28 cellular contexts compared by ENCODE assay signal in the genomic region with DNA sequence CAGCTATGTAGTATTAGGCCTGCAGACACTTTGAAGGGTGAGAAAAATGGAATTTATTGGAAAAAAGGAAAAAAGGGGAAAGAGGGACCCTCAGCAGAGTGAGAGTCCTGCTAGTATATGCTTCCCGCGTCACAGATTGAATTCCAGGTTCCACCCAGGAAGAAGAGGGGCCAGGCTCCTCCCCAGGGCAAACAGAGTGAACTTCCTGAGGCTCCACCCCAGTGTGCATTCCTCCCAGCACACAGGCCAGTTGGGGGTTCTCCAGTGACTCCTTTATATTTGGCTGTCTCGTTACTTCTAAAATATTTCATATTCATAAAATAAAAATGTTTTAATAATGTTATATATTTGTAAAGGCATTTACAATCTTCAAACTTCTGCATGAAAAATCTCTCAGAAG.
"Had no signal": no experiment of that assay in that cellular context is flagged by ENCODE, and none has a peak within 500 bp of the region (broad histone marks: within the 10 kb centered on the region; RNA-seq: fewer than 3 reads in every experiment).

No MANE protein-coding gene starts in this region.

- H3K4me1 Mint-ChIP-seq: stimulated activated memory B cell treated with anti-CD40 and anti-IgM and Interleukin-4, amounts not matched to agents 10 μg/mL and 1 μg/mL and 100 μg/mL, for 72 hours had no signal

- H3K4me1 ChIP-seq: gastroesophageal sphincter, parathyroid adenoma, psoas muscle, sigmoid colon, tibial artery had no signal

- H3K27me3 ChIP-seq: gastroesophageal sphincter, heart left ventricle, sigmoid colon, spleen, testis, tibial artery, upper lobe of left lung had no signal

- H3K27ac ChIP-seq: epithelial cell of prostate, gastroesophageal sphincter, heart left ventricle, parathyroid adenoma, psoas muscle, sigmoid colon, spleen, testis, tibial artery, upper lobe of left lung had no signal

- H3K36me3 Mint-ChIP-seq: stimulated activated memory B cell treated with anti-CD40 and anti-IgM and Interleukin-4, amounts not matched to agents 10 μg/mL and 1 μg/mL and 100 μg/mL, for 72 hours had no signal

- H3K79me2 ChIP-seq: parathyroid adenoma had no signal

- H3K9ac ChIP-seq: parathyroid adenoma had no signal

- DNase-seq: central memory CD4-positive, alpha-beta T cell; effector CD8-positive, alpha-beta T cell; endodermal cell; foreskin fibroblast; heart left ventricle; hippocampal formation; left ventricle myocardium superior; mesenchymal stem cell; midbrain; naive thymus-derived CD4-positive, alpha-beta T cell; psoas muscle; right cardiac atrium; sigmoid colon; spleen; stimulated activated CD4-positive, alpha-beta T cell treated with anti-CD3 and anti-CD28 coated beads, Interleukin-4, amount 100 ng/mL, for 4 hours; stimulated activated naive CD8-positive, alpha-beta T cell treated with anti-CD3 and anti-CD28 coated beads, Interleukin-15, Interleukin-2, amounts not matched to agents 100 U/mL and 50 U/mL, for 24 hours; substantia nigra; testis; tibial artery; upper lobe of left lung had no signal

- H3K36me3 ChIP-seq: gastroesophageal sphincter, heart left ventricle, sigmoid colon, spleen, tibial artery, upper lobe of left lung had no signal

- H3K9me3 ChIP-seq: gastroesophageal sphincter, psoas muscle, sigmoid colon, testis, upper lobe of left lung had no signal

- H3K27ac Mint-ChIP-seq: dendritic cell treated with granulocyte-macrophage colony-stimulating factor and Interleukin-4, amounts not matched to agents 40 ng/mL and 50 ng/mL, for 4 days; endodermal cell; naive thymus-derived CD4-positive, alpha-beta T cell; nephron; stimulated activated memory B cell treated with anti-CD40 and anti-IgM and Interleukin-4, amounts not matched to agents 10 μg/mL and 1 μg/mL and 100 μg/mL, for 72 hours had no signal

- H3K27me3 Mint-ChIP-seq: dendritic cell treated with granulocyte-macrophage colony-stimulating factor and Interleukin-4, amounts not matched to agents 40 ng/mL and 50 ng/mL, for 4 days had no signal

- ATAC-seq: esophagus mucosa; gastroesophageal sphincter; heart left ventricle; left ventricle myocardium superior; naive thymus-derived CD4-positive, alpha-beta T cell; psoas muscle; right cardiac atrium; stimulated activated memory B cell treated with anti-CD40 and anti-IgM and Interleukin-4, amounts not matched to agents 10 μg/mL and 1 μg/mL and 100 μg/mL, for 72 hours; stimulated activated naive CD8-positive, alpha-beta T cell treated with anti-CD3 and anti-CD28 coated beads, Interleukin-15, Interleukin-2, amounts not matched to agents 100 U/mL and 50 U/mL, for 24 hours had no signal

- H3K4me3 Mint-ChIP-seq: dendritic cell treated with granulocyte-macrophage colony-stimulating factor and Interleukin-4, amounts not matched to agents 40 ng/mL and 50 ng/mL, for 4 days; endodermal cell; naive thymus-derived CD4-positive, alpha-beta T cell; nephron; stimulated activated memory B cell treated with anti-CD40 and anti-IgM and Interleukin-4, amounts not matched to agents 10 μg/mL and 1 μg/mL and 100 μg/mL, for 72 hours had no signal

- H2AFZ ChIP-seq: parathyroid adenoma had no signal

- H3K4me3 ChIP-seq: gastroesophageal sphincter, heart left ventricle, lung, psoas muscle, sigmoid colon, spleen, testis, tibial artery, upper lobe of left lung had no signal
